8 cellular contexts compared by ENCODE assay signal in genomic region chr17:28711723-28712036, GRCh38. TPM values are rescaled to one million over a fixed set of nuclear protein-coding genes. Genes with fewer than 3 reads are reported as not detected.
A peak's percentile ranks its signal among the peaks of the same experiment; 100 is the strongest.
DNase-seq lines count a peak whose midpoint lies in the region; ATAC-seq lines count a peak whose summit lies in the region.

PROCA1 (minus strand) TSS chr17:28711888; CDS start chr17:28711660, 228 bp downstream.

- peaks cover 14% of the 10 kb centered on the region for H3K4me1 ChIP-seq in iPS-15b (ENCODE audit: control insufficient read depth, insufficient read depth, low read length)

- peak within 1 kb of the TSS; percentile 76 for H3K4me3 ChIP-seq in iPS-15b (ENCODE audit: low read depth, low read length)

- no peak for DNase-seq in activated naive CD4-positive, alpha-beta T cell treated with anti-CD3 and anti-CD28 coated beads, Interleukin-2, amount 50 U/mL, for 72 hours (ENCODE audit: low spot score in 2 of 2)
- DNase-seq in cerebellar cortex (ENCODE audit: low spot score): no peak
- DNase-seq in stimulated activated CD4-positive, alpha-beta T cell treated with anti-CD3 and anti-CD28 coated beads, Interleukin-12 subunit alpha, Interleukin-12 subunit beta, amount 100 ng/mL, for 4 hours: no peak

- H3K9ac ChIP-seq in iPS-15b (ENCODE audit: low read depth, low read length): peak within 1 kb of the TSS; percentile 70

- H3K9me3 ChIP-seq in iPS-15b (ENCODE audit: control insufficient read depth, insufficient read depth, low read length): no peaks in the 10 kb centered on the region

- peaks cover 0 to 5% of the 10 kb centered on the region in 2 donors for H3K36me3 Mint-ChIP-seq in activated naive CD4-positive, alpha-beta T cell treated with anti-CD3 and anti-CD28 coated beads, Interleukin-2, amount 50 U/mL, for 72 hours
- peaks cover 4% of the 10 kb centered on the region for H3K36me3 Mint-ChIP-seq in stimulated activated naive CD8-positive, alpha-beta T cell treated with anti-CD3 and anti-CD28 coated beads, Interleukin-15, Interleukin-2, amounts not matched to agents 100 ng/mL and 50 ng/mL, for 24 hours (ENCODE audit: low read depth)

- peaks cover 19% of the 10 kb centered on the region for H3K4me1 Mint-ChIP-seq in stimulated activated naive CD8-positive, alpha-beta T cell treated with anti-CD3 and anti-CD28 coated beads, Interleukin-15, Interleukin-2, amounts not matched to agents 100 ng/mL and 50 ng/mL, for 24 hours (ENCODE audit: low read depth)

- H3K27ac Mint-ChIP-seq in activated naive CD4-positive, alpha-beta T cell treated with anti-CD3 and anti-CD28 coated beads, Interleukin-2, amount 50 U/mL, for 72 hours: peak within 1 kb of the TSS; percentile 96 to 98
- peak within 1 kb of the TSS; percentile 91 for H3K27ac Mint-ChIP-seq in stimulated activated naive CD8-positive, alpha-beta T cell treated with anti-CD3 and anti-CD28 coated beads, Interleukin-15, Interleukin-2, amounts not matched to agents 100 ng/mL and 50 ng/mL, for 24 hours

- H3K36me3 ChIP-seq in iPS-15b (ENCODE audit: control insufficient read depth, insufficient read depth, low read length): peaks cover 22% of the 10 kb centered on the region

- no peaks in the 10 kb centered on the region for H3K9me3 Mint-ChIP-seq in activated naive CD4-positive, alpha-beta T cell treated with anti-CD3 and anti-CD28 coated beads, Interleukin-2, amount 50 U/mL, for 72 hours
- no peaks in the 10 kb centered on the region for H3K9me3 Mint-ChIP-seq in stimulated activated naive CD8-positive, alpha-beta T cell treated with anti-CD3 and anti-CD28 coated beads, Interleukin-15, Interleukin-2, amounts not matched to agents 100 ng/mL and 50 ng/mL, for 24 hours

- no peaks in the 10 kb centered on the region for H3K27me3 ChIP-seq in iPS-15b (ENCODE audit: control insufficient read depth, insufficient read depth, low read length)

- ATAC-seq in GM19043 (IDR thresholded peaks at IDR 0.05; ENCODE audit: low read depth, unreplicated experiment) (peak; percentile 17), HG03095 (IDR thresholded peaks at IDR 0.05; ENCODE audit: unreplicated experiment) (peak; percentile 5), GM19455 (IDR thresholded peaks at IDR 0.05; ENCODE audit: unreplicated experiment) (no peak)
- peak; percentile 46 to 50 for ATAC-seq in activated naive CD4-positive, alpha-beta T cell treated with anti-CD3 and anti-CD28 coated beads, Interleukin-2, amount 50 U/mL, for 72 hours

- H3K4me3 Mint-ChIP-seq in stimulated activated naive CD8-positive, alpha-beta T cell treated with anti-CD3 and anti-CD28 coated beads, Interleukin-15, Interleukin-2, amounts not matched to agents 100 ng/mL and 50 ng/mL, for 24 hours: peak within 1 kb of the TSS; percentile 86

- peaks cover 9% of the 10 kb centered on the region for H3K27me3 Mint-ChIP-seq in stimulated activated naive CD8-positive, alpha-beta T cell treated with anti-CD3 and anti-CD28 coated beads, Interleukin-15, Interleukin-2, amounts not matched to agents 100 ng/mL and 50 ng/mL, for 24 hours

RNA-seq across cellular contexts. Expression of gene PROCA1, which starts in this region (rescaled TPM):
- 1 to 10 TPM; 5.7 to 6.4 TPM for total RNA-seq in activated naive CD4-positive, alpha-beta T cell treated with anti-CD3 and anti-CD28 coated beads, Interleukin-2, amount 50 U/mL, for 72 hours
